Comparison of ENCODE assay signal across 9 cellular contexts in genomic region chr12:96237465-96238077, GRCh38. TPM values are rescaled to one million over a fixed set of nuclear protein-coding genes. Genes with fewer than 3 reads are reported as not detected.
DNase-seq lines count a peak whose midpoint lies in the region; ATAC-seq lines count a peak whose summit lies in the region.
"Had no signal": no experiment of that assay in that cellular context is flagged by ENCODE, and none has a peak within 500 bp of the region (broad histone marks: within the 10 kb centered on the region; RNA-seq: fewer than 3 reads in every experiment).

No MANE protein-coding gene starts in this region.

- in situ Hi-C loops in SK-MEL-5 (cut with HindIII; ENCODE audit: low pct_unique_long_range_greater_than_20kb, low sequenced_read_pairs) = no loop called here

- peak overlapping the region; percentile 4 for H3K4me3 Mint-ChIP-seq in activated naive CD8-positive, alpha-beta T cell
- peak overlapping the region; percentile 70 to 92 (median 86) for H3K4me3 Mint-ChIP-seq in immature natural killer cell

- H3K9me3 Mint-ChIP-seq in activated naive CD8-positive, alpha-beta T cell (ENCODE audit: low read depth) = no peaks in the 10 kb centered on the region
- H3K9me3 Mint-ChIP-seq in immature natural killer cell = no peaks in the 10 kb centered on the region

- H3K27ac Mint-ChIP-seq in activated naive CD8-positive, alpha-beta T cell = peak overlapping the region; percentile 83
- H3K27ac Mint-ChIP-seq in immature natural killer cell = peak overlapping the region; percentile 95 to 99 (median 98)

- ATAC-seq in GM21390 (IDR thresholded peaks at IDR 0.05; ENCODE audit: unreplicated experiment) (no peak), GM19463 (IDR thresholded peaks at IDR 0.05; ENCODE audit: unreplicated experiment) (no peak), HG02981 (IDR thresholded peaks at IDR 0.05; ENCODE audit: unreplicated experiment) (no peak)
- ATAC-seq: left colon had no signal

- H3K36me3 Mint-ChIP-seq in activated naive CD8-positive, alpha-beta T cell = peaks cover 11% of the 10 kb centered on the region
- H3K36me3 Mint-ChIP-seq in immature natural killer cell = peaks cover 0 to 8% (median 3%) of the 10 kb centered on the region in 3 donors

- peak; percentile 92 for DNase-seq in Daoy (ENCODE audit: low read depth)
- peak; percentile 91 for DNase-seq in SK-MEL-5 (ENCODE audit: low read depth, low spot score)
- peak; percentile 83 to 86 (median 86) for DNase-seq in immature natural killer cell
- peak; percentile 25 for DNase-seq in stimulated activated CD8-positive, alpha-beta memory T cell treated with anti-CD3 and anti-CD28 coated beads, Interleukin-12 subunit alpha, Interleukin-12 subunit beta, amount 100 ng/mL, for 24 hours (ENCODE audit: extremely low read depth)

- no peaks in the 10 kb centered on the region for H3K27me3 Mint-ChIP-seq in activated naive CD8-positive, alpha-beta T cell
- H3K27me3 Mint-ChIP-seq in immature natural killer cell (ENCODE audit: low read depth in 3 of 3) = peaks cover 9 to 27% (median 26%) of the 10 kb centered on the region in 3 donors

- H3K4me1 Mint-ChIP-seq in activated naive CD8-positive, alpha-beta T cell (ENCODE audit: low read depth) = peaks cover 64% of the 10 kb centered on the region
- peaks cover 77 to 82% of the 10 kb centered on the region in 2 donors for H3K4me1 Mint-ChIP-seq in immature natural killer cell

RNA-seq across cellular contexts. Expression of gene ELK3, which starts 43.4 kb away (rescaled TPM):
- 26.0 and 27.4 TPM in 2 replicates for total RNA-seq in Daoy (2014; rRNA removed; shearing (Covaris generic))
- 18.9 and 19.2 TPM in 2 replicates for total RNA-seq in SK-MEL-5 (2014; rRNA removed; shearing (Covaris generic))
- polyA plus RNA-seq in SK-MEL-5 (2015; cell fraction: cytosol; rRNA removed) = 24.7 and 33.4 TPM in 2 replicates
- polyA plus RNA-seq in SK-MEL-5 (2015; cell fraction: nucleus; rRNA removed) = 12.6 and 13.4 TPM in 2 replicates
- 10 to 100 TPM in 1 of 3 donors, 1 to 10 TPM in 2; 4.7 to 21.7 (median 6.9) TPM for polyA plus RNA-seq in immature natural killer cell

Comparison
In these comparisons a context has a peak if more than half of its experiments do, and no peak if none do; other contexts are left out.
1. DNase-seq: peak in every context shown above with its lines; median percentile 92 in Daoy; 91 in SK-MEL-5; 86 in immature natural killer cell; 25 in stimulated activated CD8-positive, alpha-beta memory T cell treated with anti-CD3 and anti-CD28 coated beads, Interleukin-12 subunit alpha, Interleukin-12 subunit beta, amount 100 ng/mL, for 24 hours.